Comparison of ENCODE assay signal across 11 cellular contexts in the genomic region with DNA sequence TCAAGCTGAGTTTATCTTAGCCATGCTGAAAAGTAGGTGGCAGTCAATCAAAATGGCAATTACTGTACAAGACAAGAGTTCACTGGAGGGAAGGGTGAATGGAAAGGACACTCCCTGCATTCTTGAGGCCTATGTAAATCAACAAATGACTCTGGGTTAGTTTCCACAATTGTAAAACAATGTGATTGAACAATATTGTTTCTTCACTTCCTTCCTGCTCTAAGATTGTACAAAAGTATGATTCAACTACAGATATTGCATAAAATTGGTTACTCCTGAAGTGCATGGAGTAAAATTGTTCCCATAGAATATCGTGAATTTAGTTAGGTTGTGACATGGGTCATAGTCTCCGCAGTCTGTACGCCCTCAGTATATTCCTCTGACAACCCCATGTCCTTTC.
DNase-seq lines count a peak whose midpoint lies in the region; ATAC-seq and TF ChIP-seq lines count a peak whose summit lies in the region.
"Had no signal": no experiment of that assay in that cellular context is flagged by ENCODE, and none has a peak within 500 bp of the region (broad histone marks: within the 10 kb centered on the region; RNA-seq: fewer than 3 reads in every experiment).

No MANE protein-coding gene starts in this region.

- no peaks in the 10 kb centered on the region for H3K27me3 Mint-ChIP-seq in stimulated activated memory B cell treated with anti-CD40 and anti-IgM and Interleukin-4, amounts not matched to agents 10 μg/mL and 1 μg/mL and 100 μg/mL, for 72 hours

- no peaks in the 10 kb centered on the region for H3K9me3 ChIP-seq in GM23248 (ENCODE audit: low read depth)

- no peaks in the 10 kb centered on the region for H4K20me1 ChIP-seq in GM23248 (ENCODE audit: insufficient read depth)

- no peak overlapping the region for H2AFZ ChIP-seq in GM23248

- WGBS in GM23248 (ENCODE audit: low coverage in 1 of 2, low lambda C conversion rate in 2 of 2, missing lambda C conversion rate in 2 of 2), 2 experiments: 85 to 88% methylated on average over 3 of the region's 3 CpGs

- peaks cover 7% of the 10 kb centered on the region; the same call in 1 of the 2 replicates for H3K36me3 ChIP-seq in GM23248 (ENCODE audit: low read depth)

- no peak overlapping the region for H3K4me3 Mint-ChIP-seq in stimulated activated memory B cell treated with anti-CD40 and anti-IgM and Interleukin-4, amounts not matched to agents 10 μg/mL and 1 μg/mL and 100 μg/mL, for 72 hours
- H3K4me3 Mint-ChIP-seq: T-helper 1 cell treated with Interleukin-12 subunit alpha and Interleukin-12 subunit beta and Interleukin-4 antibody, amounts not matched to agents 30 μg/mL and 1 μg/mL, for 36 hours had no signal

- ATAC-seq in stimulated activated memory B cell treated with anti-CD40 and anti-IgM and Interleukin-4, amounts not matched to agents 10 μg/mL and 1 μg/mL and 100 μg/mL, for 72 hours: no peak
- no peak for ATAC-seq in GM18867 (IDR thresholded peaks at IDR 0.05; ENCODE audit: unreplicated experiment)

- H3K9me3 Mint-ChIP-seq in stimulated activated memory B cell treated with anti-CD40 and anti-IgM and Interleukin-4, amounts not matched to agents 10 μg/mL and 1 μg/mL and 100 μg/mL, for 72 hours: peaks cover 9% of the 10 kb centered on the region

- no peaks in the 10 kb centered on the region for H3K27me3 ChIP-seq in GM23248 (replicated peaks; ENCODE audit: insufficient read depth)

- H3F3A ChIP-seq in GM23248 (ENCODE audit: insufficient read depth): peaks cover 22% of the 10 kb centered on the region; the same call in 1 of the 2 replicates

- H3K36me3 Mint-ChIP-seq in stimulated activated memory B cell treated with anti-CD40 and anti-IgM and Interleukin-4, amounts not matched to agents 10 μg/mL and 1 μg/mL and 100 μg/mL, for 72 hours: peaks cover 42% of the 10 kb centered on the region

- TF ChIP-seq CTCF in foreskin fibroblast (IDR thresholded peaks at IDR 0.05; ENCODE audit: low read depth, low read length): no peak

- in situ Hi-C loops in GM23248 (cut with MboI): no loop called here

- no peak overlapping the region for H3K9ac ChIP-seq in GM23248

- H3K4me3 ChIP-seq in GM23248 (no peak overlapping the region), foreskin fibroblast (ENCODE audit: low read depth in 1 of 2, low read length in 2 of 2) (no peak overlapping the region)

- peak overlapping the region; percentile 19 for H3K27ac ChIP-seq in GM23248

- peak overlapping the region; percentile 99 for H3K27ac Mint-ChIP-seq in stimulated activated memory B cell treated with anti-CD40 and anti-IgM and Interleukin-4, amounts not matched to agents 10 μg/mL and 1 μg/mL and 100 μg/mL, for 72 hours
- H3K27ac Mint-ChIP-seq: T-helper 1 cell treated with Interleukin-12 subunit alpha and Interleukin-12 subunit beta and Interleukin-4 antibody, amounts not matched to agents 30 μg/mL and 1 μg/mL, for 36 hours had no signal

- H3K4me2 ChIP-seq in GM23248 (ENCODE audit: unreplicated experiment): no peak overlapping the region

- no peaks in the 10 kb centered on the region for H3K9me2 ChIP-seq in GM23248 (ENCODE audit: insufficient read depth)

- peaks cover 66% of the 10 kb centered on the region for H3K4me1 Mint-ChIP-seq in stimulated activated memory B cell treated with anti-CD40 and anti-IgM and Interleukin-4, amounts not matched to agents 10 μg/mL and 1 μg/mL and 100 μg/mL, for 72 hours

- peaks cover 29% of the 10 kb centered on the region for H3K4me1 ChIP-seq in GM23248 (ENCODE audit: insufficient read depth)

- DNase-seq in GM23248 (peak; percentile 64), SIG-M5 (lab: John Stamatoyannopoulos, UW) (peak; percentile 76), foreskin fibroblast (peak; percentile 62 to 72), NCI-H1105 (lab: John Stamatoyannopoulos, UW) (no peak), HUDEP-2 (lab: John Stamatoyannopoulos, UW; ENCODE audit: unreplicated experiment in 76 of 76) (no peak)
- no peak for DNase-seq in effector CD4-positive, alpha-beta T cell
- DNase-seq: activated T-cell treated with anti-CD3 and anti-CD28 coated beads, Interleukin-2, amount 50 U/mL, for 48 hours; NCI-H2171 treated with DMSO at 0.1 percent for 48 hours had no signal

- peaks cover 57% of the 10 kb centered on the region for H3K79me2 ChIP-seq in GM23248 (ENCODE audit: insufficient read depth)

Comparison
In these comparisons a context has a peak if more than half of its experiments do, and no peak if none do; other contexts are left out.
1. DNase-seq: peak in GM23248 (single experiment), SIG-M5 (single experiment) and foreskin fibroblast (2 of 2); none in effector CD4-positive, alpha-beta T cell (single experiment), NCI-H1105 (single experiment) and HUDEP-2 (0 of 76).